9 cellular contexts compared by ENCODE assay signal in genomic region chr5:42718591-42718990, GRCh38. TPM values are rescaled to one million over a fixed set of nuclear protein-coding genes. Genes with fewer than 3 reads are reported as not detected.
A peak's percentile ranks its signal among the peaks of the same experiment; 100 is the strongest.
DNase-seq lines count a peak whose midpoint lies in the region; ATAC-seq and TF ChIP-seq lines count a peak whose summit lies in the region.
"Had no signal": no experiment of that assay in that cellular context is flagged by ENCODE, and none has a peak within 500 bp of the region (broad histone marks: within the 10 kb centered on the region; RNA-seq: fewer than 3 reads in every experiment).

No MANE protein-coding gene starts in this region.

- H3K27me3 ChIP-seq in PC-9 (ENCODE audit: insufficient read depth, low read depth) (no peaks in the 10 kb centered on the region), adrenal gland (no peaks in the 10 kb centered on the region)

- no peak for TF ChIP-seq POLR2A in adrenal gland (IDR thresholded peaks at IDR 0.05)

- H3K4me3 Mint-ChIP-seq in activated CD4-positive, alpha-beta T cell treated with anti-CD3 and anti-CD28 coated beads, Interleukin-2, amount 10 ng/mL, durations not matched to agents 7 days and 5 days: peak overlapping the region; percentile 17

- no peaks in the 10 kb centered on the region for H3F3A ChIP-seq in PC-9 (ENCODE audit: insufficient read depth, low read depth)

- peak; percentile 96 for ATAC-seq in HG03175 (IDR thresholded peaks at IDR 0.05; ENCODE audit: unreplicated experiment)
- no peak for ATAC-seq in sciatic nerve

- no TSS peak for BruUV-seq in PC-9 (replicated peaks; lab: Mats Ljungman, UMichigan)

- H3K36me3 Mint-ChIP-seq in activated CD4-positive, alpha-beta T cell treated with anti-CD3 and anti-CD28 coated beads, Interleukin-2, amount 10 ng/mL, durations not matched to agents 7 days and 5 days (ENCODE audit: low read depth): no peaks in the 10 kb centered on the region

- intact Hi-C loops in sciatic nerve (cut with DNase I): no loop called here
- intact Hi-C loops in PC-9 (cut with micrococcal nuclease; ENCODE audit: unreplicated experiment): loop anchor here (5.0 kb wide), 1 partner anchor 86 kb away; no protein-coding TSS in a partner anchor
- intact Hi-C loops in adrenal gland (cut with DNase I): no loop called here

- TF ChIP-seq CTCF in PC-9 (conservative IDR thresholded peaks at IDR 0.05) (no peak), adrenal gland (IDR thresholded peaks at IDR 0.05) (no peak)

- 73 to 82% (median 78%) methylated on average over 2 to 4 of the region's 4 CpGs for WGBS in adrenal gland, 4 donors

- H3K4me3 ChIP-seq in PC-9 (no peak overlapping the region), adrenal gland (no peak overlapping the region)

- CTCF ChIA-PET in activated CD4-positive, alpha-beta T cell treated with anti-CD3 and anti-CD28 coated beads, Interleukin-2, amount 10 ng/mL, durations not matched to agents 7 days and 5 days (lab: Charles Lee): interaction anchor here (1.0 to 1.4 kb wide), 2 partner anchors 23 to 26 kb away, joined by 3 to 6 read pairs; no protein-coding TSS in a partner anchor
- CTCF ChIA-PET in PC-9 (lab: Charles Lee): no interaction called here

- no peaks in the 10 kb centered on the region for H4K20me1 ChIP-seq in PC-9 (ENCODE audit: insufficient read depth)

- H3K4me1 Mint-ChIP-seq in activated CD4-positive, alpha-beta T cell treated with anti-CD3 and anti-CD28 coated beads, Interleukin-2, amount 10 ng/mL, durations not matched to agents 7 days and 5 days: peaks cover 32% of the 10 kb centered on the region

- no peaks in the 10 kb centered on the region for H3K9me3 Mint-ChIP-seq in activated CD4-positive, alpha-beta T cell treated with anti-CD3 and anti-CD28 coated beads, Interleukin-2, amount 10 ng/mL, durations not matched to agents 7 days and 5 days

- no peak overlapping the region for H3K4me2 ChIP-seq in PC-9

- peak overlapping the region; percentile 34 for H3K27ac Mint-ChIP-seq in activated CD4-positive, alpha-beta T cell treated with anti-CD3 and anti-CD28 coated beads, Interleukin-2, amount 10 ng/mL, durations not matched to agents 7 days and 5 days

- H3K4me1 ChIP-seq in PC-9 (replicated peaks; ENCODE audit: insufficient read depth) (no peaks in the 10 kb centered on the region), adrenal gland (replicated peaks in 1 of 2) (no peaks in the 10 kb centered on the region)

- H2AFZ ChIP-seq in PC-9: no peak overlapping the region

- no peaks in the 10 kb centered on the region for H3K9me2 ChIP-seq in PC-9 (ENCODE audit: insufficient read depth)

- peak; percentile 5 for DNase-seq in stimulated activated naive CD4-positive, alpha-beta T cell treated with Interleukin-2 at 50 U/mL for 16 hours (lab: John Stamatoyannopoulos, UW)
- DNase-seq in stimulated activated naive CD4-positive, alpha-beta T cell (lab: John Stamatoyannopoulos, UW): no peak
- peak; percentile 50 for DNase-seq in activated CD4-positive, alpha-beta T cell treated with anti-CD3 and anti-CD28 coated beads, Interleukin-2, amount 10 ng/mL, durations not matched to agents 7 days and 5 days
- DNase-seq in sciatic nerve (ENCODE audit: low spot score): no peak
- no peak for DNase-seq in dermis blood vessel endothelial cell
- DNase-seq in PC-9: no peak
- DNase-seq in adrenal gland: no peak
- DNase-seq: DMS79 had no signal

- POLR2A ChIA-PET in activated CD4-positive, alpha-beta T cell treated with anti-CD3 and anti-CD28 coated beads, Interleukin-2, amount 10 ng/mL, durations not matched to agents 7 days and 5 days (lab: Charles Lee): interaction anchor here (0.7 kb wide), 1 partner anchor 194 kb away, joined by 4 read pairs; no protein-coding TSS in a partner anchor
- POLR2A ChIA-PET in PC-9 (lab: Charles Lee; ENCODE audit: unreplicated experiment): no interaction called here

- no peaks in the 10 kb centered on the region for H3K79me2 ChIP-seq in PC-9 (ENCODE audit: low read depth)

- H3K27me3 Mint-ChIP-seq in activated CD4-positive, alpha-beta T cell treated with anti-CD3 and anti-CD28 coated beads, Interleukin-2, amount 10 ng/mL, durations not matched to agents 7 days and 5 days: peaks cover 41% of the 10 kb centered on the region

- no peak overlapping the region for H3K27ac ChIP-seq in PC-9
- no peak overlapping the region for H3K27ac ChIP-seq in adrenal gland

- H3K36me3 ChIP-seq in PC-9 (ENCODE audit: low read depth) (no peaks in the 10 kb centered on the region), adrenal gland (replicated peaks in 1 of 2) (no peaks in the 10 kb centered on the region)

- H3K9me3 ChIP-seq in PC-9 (ENCODE audit: insufficient read depth, low read depth) (no peaks in the 10 kb centered on the region), adrenal gland (replicated peaks in 1 of 3) (no peaks in the 10 kb centered on the region)

RNA-seq across cellular contexts. Expression of gene CCDC152, which starts 38.0 kb away (rescaled TPM):
- 1 to 10 TPM; 4.8 to 5.2 TPM for total RNA-seq in activated CD4-positive, alpha-beta T cell treated with anti-CD3 and anti-CD28 coated beads, Interleukin-2, amount 10 ng/mL, durations not matched to agents 7 days and 5 days
- 5.2 TPM for total RNA-seq in sciatic nerve
- total RNA-seq in dermis blood vessel endothelial cell: 0.51 and 0.74 TPM in 2 replicates
- total RNA-seq in PC-9 (2021): 0.25 and 0.26 TPM in 2 replicates
- total RNA-seq in adrenal gland: 1 to 10 TPM in 3 of 8 donors, under 1 TPM in 4, not detected in 1; 0.26 to 1.5 (median 0.65) TPM
- 1 to 10 TPM in 2 of 3 donors, under 1 TPM in 1; 0.61 to 1.9 (median 1.8) TPM for polyA plus RNA-seq in adrenal gland

Comparison
In these comparisons a context has a peak if more than half of its experiments do, and no peak if none do; other contexts are left out.
1. DNase-seq: peak in stimulated activated naive CD4-positive, alpha-beta T cell treated with Interleukin-2 at 50 U/mL for 16 hours (single experiment) and activated CD4-positive, alpha-beta T cell treated with anti-CD3 and anti-CD28 coated beads, Interleukin-2, amount 10 ng/mL, durations not matched to agents 7 days and 5 days (single experiment); none in stimulated activated naive CD4-positive, alpha-beta T cell (0 of 6), sciatic nerve (single experiment), dermis blood vessel endothelial cell (single experiment), PC-9 (0 of 2) and adrenal gland (0 of 7).